In genomic region chr1:180061019-180061418, GRCh38 we compare ENCODE assay signal across 33 cellular contexts.
"Had no signal": no experiment of that assay in that cellular context is flagged by ENCODE, and none has a peak within 500 bp of the region (broad histone marks: within the 10 kb centered on the region; RNA-seq: fewer than 3 reads in every experiment).

No MANE protein-coding gene starts in this region.

- H3K4me3 ChIP-seq: adrenal gland, body of pancreas, breast epithelium had no signal

- H3K27me3 ChIP-seq: adrenal gland, body of pancreas, brain microvascular endothelial cell, breast epithelium had no signal

- H3K36me3 ChIP-seq: breast epithelium had no signal

- H3K27ac ChIP-seq: adrenal gland, body of pancreas, brain microvascular endothelial cell, breast epithelium, VCaP had no signal

- H3K9me3 ChIP-seq: adrenal gland, body of pancreas, breast epithelium had no signal

- FAIRE-seq: astrocyte had no signal

- DNase-seq: activated B cell treated with CpG ODN at 0.5 μM for 24 hours; activated CD4-positive, alpha-beta memory T cell treated with anti-CD3 and anti-CD28 coated beads for 36 hours; activated CD4-positive, alpha-beta T cell treated with anti-CD3 and anti-CD28 coated beads for 4 hours; activated CD4-positive, alpha-beta T cell treated with anti-CD3 and anti-CD28 coated beads, Interleukin-2, amount 10 ng/mL, durations not matched to agents 24 days and 14 days; activated CD4-positive, alpha-beta T cell treated with anti-CD3 and anti-CD28 coated beads, Interleukin-2, amount 50 U/mL, for 1 hour; activated CD4-positive, alpha-beta T cell treated with anti-CD3 and anti-CD28 coated beads, Interleukin-2, amount 50 U/mL, for 4 hours; activated CD4-positive, CD25-positive, alpha-beta regulatory T cell treated with anti-CD3 and anti-CD28 coated beads, Interleukin-2, amount 50 U/mL, for 72 hours; activated CD8-positive, alpha-beta memory T cell treated with anti-CD3 and anti-CD28 coated beads, Interleukin-2, amount 50 U/mL, for 4 hours; activated CD8-positive, alpha-beta T cell treated with anti-CD3 and anti-CD28 coated beads for 36 hours; activated effector memory CD4-positive, alpha-beta T cell treated with anti-CD3 and anti-CD28 coated beads, Interleukin-2, amount 50 U/mL, for 16 hours; activated gamma-delta T cell treated with Interleukin-2 at 50 U/mL for 16 hours; activated naive CD4-positive, alpha-beta T cell; activated naive CD4-positive, alpha-beta T cell treated with anti-CD3 and anti-CD28 coated beads for 36 hours; activated naive CD4-positive, alpha-beta T cell treated with anti-CD3 and anti-CD28 coated beads, Interleukin-2, amount 50 U/mL, for 16 hours; activated naive CD8-positive, alpha-beta T cell treated with anti-CD3 and anti-CD28 coated beads for 36 hours; activated T-cell treated with anti-CD3 and anti-CD28 coated beads for 4 hours; activated T-cell treated with anti-CD3 and anti-CD28 coated beads, Interleukin-2, amount 50 U/mL, for 1 hour; activated T-cell treated with anti-CD3 and anti-CD28 coated beads, Interleukin-2, amount 50 U/mL, for 4 hours; activated T-cell treated with anti-CD3 and anti-CD28 coated beads, Interleukin-2, amount 50 U/mL, for 72 hours; adrenal gland; amniotic stem cell; aorta; body of pancreas; brain microvascular endothelial cell; central memory CD4-positive, alpha-beta T cell; T-cell; T-helper 17 cell; T-helper 9 cell had no signal

- H3K4me1 ChIP-seq: adrenal gland, body of pancreas, breast epithelium had no signal

- ATAC-seq: activated CD8-positive, alpha-beta T cell treated with anti-CD3 and anti-CD28 coated beads for 36 hours; activated naive CD4-positive, alpha-beta T cell treated with anti-CD3 and anti-CD28 coated beads, Interleukin-2, amount 50 U/mL, for 72 hours; activated T-cell treated with anti-CD3 and anti-CD28 coated beads, Interleukin-2, amount 50 U/mL, for 4 hours; activated T-cell treated with anti-CD3 and anti-CD28 coated beads, Interleukin-2, amount 50 U/mL, for 72 hours; activated T-helper 17 cell treated with anti-CD3 and anti-CD28 coated beads, Interleukin-2, amount 50 U/mL, for 72 hours; body of pancreas; T-cell; T-helper 17 cell had no signal
